ENCODE assay signal across 1 cellular context in the genomic region with DNA sequence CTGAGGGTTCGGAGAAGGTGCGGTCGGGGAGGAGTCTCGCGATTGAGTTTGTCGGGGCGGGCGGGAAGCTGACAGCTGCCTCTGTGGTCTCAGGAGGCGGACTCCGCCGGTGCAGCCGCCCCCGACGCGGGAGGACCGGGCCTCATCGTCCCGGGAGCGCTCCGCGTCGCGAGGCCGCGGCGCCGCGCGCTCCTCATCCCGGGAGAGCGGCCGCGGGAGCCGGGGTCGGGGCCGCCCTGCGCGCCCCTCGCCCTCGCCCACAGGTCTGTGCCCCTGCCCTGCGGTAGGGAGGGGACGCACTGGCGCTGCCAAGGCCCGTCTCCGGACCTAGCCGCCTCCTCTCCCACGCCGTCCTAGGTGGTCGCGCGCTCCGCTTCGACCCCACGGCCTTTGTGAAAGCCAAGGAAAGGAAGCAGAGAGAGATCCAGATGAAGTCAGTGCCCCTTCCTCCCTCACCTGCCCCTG.
TF ChIP-seq lines count a peak whose summit lies in the region.

No MANE protein-coding gene starts in this region.

TF ChIP-seq in HepG2, 621 proteins besides CTCF, POLR2A, EP300 and RAD21:
- TF ChIP-seq ZNF614 (CRISPR knock-in tag; IDR thresholded peaks at IDR 0.05; ENCODE audit: borderline replicate concordance), result no peak
- TF ChIP-seq ZNF780A (CRISPR knock-in tag; IDR thresholded peaks at IDR 0.05), result no peak
- no peak for TF ChIP-seq ELF3 (CRISPR knock-in tag; IDR thresholded peaks at IDR 0.05)
- TF ChIP-seq NONO (IDR thresholded peaks at IDR 0.05), result no peak
- no peak for TF ChIP-seq NONO (CRISPR knock-in tag; conservative IDR thresholded peaks at IDR 0.05)
- TF ChIP-seq XBP1 (CRISPR knock-in tag; IDR thresholded peaks at IDR 0.05), result no peak
- no peak for TF ChIP-seq CBX5 (CRISPR knock-in tag; IDR thresholded peaks at IDR 0.05; ENCODE audit: borderline replicate concordance)
- no peak for TF ChIP-seq DR1 (CRISPR knock-in tag; IDR thresholded peaks at IDR 0.05)
- TF ChIP-seq ZNF589 (CRISPR knock-in tag; conservative IDR thresholded peaks at IDR 0.05), result no peak
- TF ChIP-seq, protein P1, sequence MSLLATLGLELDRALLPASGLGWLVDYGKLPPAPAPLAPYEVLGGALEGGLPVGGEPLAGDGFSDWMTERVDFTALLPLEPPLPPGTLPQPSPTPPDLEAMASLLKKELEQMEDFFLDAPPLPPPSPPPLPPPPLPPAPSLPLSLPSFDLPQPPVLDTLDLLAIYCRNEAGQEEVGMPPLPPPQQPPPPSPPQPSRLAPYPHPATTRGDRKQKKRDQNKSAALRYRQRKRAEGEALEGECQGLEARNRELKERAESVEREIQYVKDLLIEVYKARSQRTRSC (CRISPR knock-in tag; IDR thresholded peaks at IDR 0.05; ENCODE audit: low read depth), result no peak
- TF ChIP-seq NFIC (IDR thresholded peaks at IDR 0.05; ENCODE audit: low read length), result no peak
- no peak for TF ChIP-seq ZNF337 (CRISPR knock-in tag; IDR thresholded peaks at IDR 0.05; ENCODE audit: borderline replicate concordance, low read depth)
- TF ChIP-seq, protein P2, sequence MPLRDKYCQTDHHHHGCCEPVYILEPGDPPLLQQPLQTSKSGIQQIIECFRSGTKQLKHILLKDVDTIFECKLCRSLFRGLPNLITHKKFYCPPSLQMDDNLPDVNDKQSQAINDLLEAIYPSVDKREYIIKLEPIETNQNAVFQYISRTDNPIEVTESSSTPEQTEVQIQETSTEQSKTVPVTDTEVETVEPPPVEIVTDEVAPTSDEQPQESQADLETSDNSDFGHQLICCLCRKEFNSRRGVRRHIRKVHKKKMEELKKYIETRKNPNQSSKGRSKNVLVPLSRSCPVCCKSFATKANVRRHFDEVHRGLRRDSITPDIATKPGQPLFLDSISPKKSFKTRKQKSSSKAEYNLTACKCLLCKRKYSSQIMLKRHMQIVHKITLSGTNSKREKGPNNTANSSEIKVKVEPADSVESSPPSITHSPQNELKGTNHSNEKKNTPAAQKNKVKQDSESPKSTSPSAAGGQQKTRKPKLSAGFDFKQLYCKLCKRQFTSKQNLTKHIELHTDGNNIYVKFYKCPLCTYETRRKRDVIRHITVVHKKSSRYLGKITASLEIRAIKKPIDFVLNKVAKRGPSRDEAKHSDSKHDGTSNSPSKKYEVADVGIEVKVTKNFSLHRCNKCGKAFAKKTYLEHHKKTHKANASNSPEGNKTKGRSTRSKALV (CRISPR knock-in tag; IDR thresholded peaks at IDR 0.05), result no peak
- TF ChIP-seq ZNF550 (CRISPR knock-in tag; IDR thresholded peaks at IDR 0.05; ENCODE audit: borderline replicate concordance), result no peak
- no peak for TF ChIP-seq ZNF816 (CRISPR knock-in tag; IDR thresholded peaks at IDR 0.05; ENCODE audit: borderline replicate concordance)
- no peak for TF ChIP-seq NCOA5 (CRISPR knock-in tag; IDR thresholded peaks at IDR 0.05)
- TF ChIP-seq, protein P3, sequence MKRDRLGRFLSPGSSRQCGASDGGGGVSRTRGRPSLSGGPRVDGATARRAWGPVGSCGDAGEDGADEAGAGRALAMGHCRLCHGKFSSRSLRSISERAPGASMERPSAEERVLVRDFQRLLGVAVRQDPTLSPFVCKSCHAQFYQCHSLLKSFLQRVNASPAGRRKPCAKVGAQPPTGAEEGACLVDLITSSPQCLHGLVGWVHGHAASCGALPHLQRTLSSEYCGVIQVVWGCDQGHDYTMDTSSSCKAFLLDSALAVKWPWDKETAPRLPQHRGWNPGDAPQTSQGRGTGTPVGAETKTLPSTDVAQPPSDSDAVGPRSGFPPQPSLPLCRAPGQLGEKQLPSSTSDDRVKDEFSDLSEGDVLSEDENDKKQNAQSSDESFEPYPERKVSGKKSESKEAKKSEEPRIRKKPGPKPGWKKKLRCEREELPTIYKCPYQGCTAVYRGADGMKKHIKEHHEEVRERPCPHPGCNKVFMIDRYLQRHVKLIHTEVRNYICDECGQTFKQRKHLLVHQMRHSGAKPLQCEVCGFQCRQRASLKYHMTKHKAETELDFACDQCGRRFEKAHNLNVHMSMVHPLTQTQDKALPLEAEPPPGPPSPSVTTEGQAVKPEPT (CRISPR knock-in tag; IDR thresholded peaks at IDR 0.05; ENCODE audit: low read depth), result no peak
TF ChIP-seq in HepG2: peak in this region for 0.
